ENCODE assay signal across 8 cellular contexts in the genomic region with DNA sequence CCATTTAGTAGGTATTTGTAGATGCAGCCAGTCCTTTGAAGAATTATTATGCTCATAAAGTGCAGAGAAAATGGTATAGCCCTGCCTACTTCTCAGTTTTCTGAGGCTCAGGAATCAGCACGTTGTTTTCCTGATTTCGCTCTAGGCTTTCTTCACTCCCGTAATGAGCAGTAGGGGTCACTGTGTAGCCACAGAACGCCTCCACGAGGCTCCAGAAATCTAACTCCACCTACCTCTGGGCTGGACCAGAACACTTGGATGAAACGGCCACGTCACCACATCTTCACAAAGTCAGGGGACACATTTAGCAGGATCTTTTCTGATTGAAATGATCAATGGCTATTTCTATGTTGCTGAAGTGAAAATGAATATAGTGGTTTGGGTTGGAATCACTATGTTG. TPM values are rescaled to one million over a fixed set of nuclear protein-coding genes. Genes with fewer than 3 reads are reported as not detected.
DNase-seq lines count a peak whose midpoint lies in the region; ATAC-seq and TF ChIP-seq lines count a peak whose summit lies in the region.

No MANE protein-coding gene starts in this region.

- peak; percentile 77 for TF ChIP-seq CTCF in liver (IDR thresholded peaks at IDR 0.05; ENCODE audit: low read depth, low read length, missing input control)

- H3K36me3 ChIP-seq in liver (ENCODE audit: control insufficient read depth in 4 of 4, insufficient read depth in 3 of 4, low read depth in 1 of 4, low read length in 3 of 4) = no peaks in the 10 kb centered on the region

- peaks cover 0 to 2% (median 0%) of the 10 kb centered on the region in 4 donors for H3K9me3 ChIP-seq in liver (ENCODE audit: control insufficient read depth in 4 of 4, low read length in 3 of 4)

- ATAC-seq in HG02885 (IDR thresholded peaks at IDR 0.05; ENCODE audit: poor library complexity, unreplicated experiment) (peak; percentile 75), GM19023 (IDR thresholded peaks at IDR 0.05; ENCODE audit: unreplicated experiment) (no peak)

- no peak overlapping the region for H3K27ac ChIP-seq in liver (ENCODE audit: low read depth in 1 of 2, low read length in 2 of 2)

- H3K27me3 ChIP-seq in liver (ENCODE audit: control insufficient read depth in 4 of 4, insufficient read depth in 4 of 4, low read length in 3 of 4) = no peaks in the 10 kb centered on the region

- peak; percentile 73 for DNase-seq in GDM1 (lab: John Stamatoyannopoulos, UW)
- peak; percentile 78 for DNase-seq in NCI-H510A (lab: John Stamatoyannopoulos, UW)
- peak; percentile 70 for DNase-seq in activated CD4-positive, alpha-beta T cell treated with anti-CD3 and anti-CD28 coated beads for 48 hours
- DNase-seq in dermis blood vessel endothelial cell = peak; percentile 86
- DNase-seq in stimulated activated CD8-positive, alpha-beta memory T cell treated with anti-CD3 and anti-CD28 coated beads, Interleukin-12 subunit alpha, Interleukin-12 subunit beta, amount 100 ng/mL, for 1 hour (ENCODE audit: low read depth) = peak; percentile 33

- peaks cover 0 to 10% (median 6%) of the 10 kb centered on the region in 4 donors for H3K4me1 ChIP-seq in liver (ENCODE audit: control insufficient read depth in 4 of 4, insufficient read depth in 4 of 4, low read length in 3 of 4)

- peak; percentile 93 to 94 for TF ChIP-seq RAD21 in liver (IDR thresholded peaks at IDR 0.05)

- no peak overlapping the region for H3K4me3 ChIP-seq in liver (ENCODE audit: low read depth in 1 of 3, low read length in 3 of 3)

- WGBS in liver = under 1% methylated on average over 7 of the region's 7 CpGs

- H3K9ac ChIP-seq in liver (ENCODE audit: low read depth in 1 of 2, low read length in 2 of 2) = no peak overlapping the region

TF ChIP-seq in liver, 16 proteins besides CTCF, POLR2A, EP300 and RAD21:
- no peak for TF ChIP-seq GABPA (IDR thresholded peaks at IDR 0.05 in 1 of 2, conservative IDR thresholded peaks at IDR 0.05 in 1 of 2)
- TF ChIP-seq, protein P1, sequence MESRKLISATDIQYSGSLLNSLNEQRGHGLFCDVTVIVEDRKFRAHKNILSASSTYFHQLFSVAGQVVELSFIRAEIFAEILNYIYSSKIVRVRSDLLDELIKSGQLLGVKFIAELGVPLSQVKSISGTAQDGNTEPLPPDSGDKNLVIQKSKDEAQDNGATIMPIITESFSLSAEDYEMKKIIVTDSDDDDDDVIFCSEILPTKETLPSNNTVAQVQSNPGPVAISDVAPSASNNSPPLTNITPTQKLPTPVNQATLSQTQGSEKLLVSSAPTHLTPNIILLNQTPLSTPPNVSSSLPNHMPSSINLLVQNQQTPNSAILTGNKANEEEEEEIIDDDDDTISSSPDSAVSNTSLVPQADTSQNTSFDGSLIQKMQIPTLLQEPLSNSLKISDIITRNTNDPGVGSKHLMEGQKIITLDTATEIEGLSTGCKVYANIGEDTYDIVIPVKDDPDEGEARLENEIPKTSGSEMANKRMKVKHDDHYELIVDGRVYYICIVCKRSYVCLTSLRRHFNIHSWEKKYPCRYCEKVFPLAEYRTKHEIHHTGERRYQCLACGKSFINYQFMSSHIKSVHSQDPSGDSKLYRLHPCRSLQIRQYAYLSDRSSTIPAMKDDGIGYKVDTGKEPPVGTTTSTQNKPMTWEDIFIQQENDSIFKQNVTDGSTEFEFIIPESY (IDR thresholded peaks at IDR 0.05) = no peak
- TF ChIP-seq FOXA2 (IDR thresholded peaks at IDR 0.05) = no peak
- TF ChIP-seq ATF3 (IDR thresholded peaks at IDR 0.05) = no peak
- TF ChIP-seq, protein P2, sequence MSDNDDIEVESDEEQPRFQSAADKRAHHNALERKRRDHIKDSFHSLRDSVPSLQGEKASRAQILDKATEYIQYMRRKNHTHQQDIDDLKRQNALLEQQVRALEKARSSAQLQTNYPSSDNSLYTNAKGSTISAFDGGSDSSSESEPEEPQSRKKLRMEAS (IDR thresholded peaks at IDR 0.05) = peak; percentile 39
- TF ChIP-seq JUND (IDR thresholded peaks at IDR 0.05) = peak in 1 of 2 donors; percentile 43
- no peak for TF ChIP-seq NR2F2 (IDR thresholded peaks at IDR 0.05)
- no peak for TF ChIP-seq EGR1 (IDR thresholded peaks at IDR 0.05; ENCODE audit: low read depth in 2 of 2)
- TF ChIP-seq FOXA1 (IDR thresholded peaks at IDR 0.05) = no peak
- TF ChIP-seq YY1 (IDR thresholded peaks at IDR 0.05) = no peak
- peak; percentile 38 for TF ChIP-seq SP1 (IDR thresholded peaks at IDR 0.05)
- TF ChIP-seq HNF4G (IDR thresholded peaks at IDR 0.05) = peak; percentile 18
- TF ChIP-seq TAF1 (conservative IDR thresholded peaks at IDR 0.05) = no peak
- TF ChIP-seq HNF4A (conservative IDR thresholded peaks at IDR 0.05) = peak; percentile 24 to 46
- TF ChIP-seq RXRA (IDR thresholded peaks at IDR 0.05) = peak; percentile 17 to 34
- peak; percentile 41 for TF ChIP-seq REST (IDR thresholded peaks at IDR 0.05)

RNA-seq across cellular contexts. Expression of gene GTF3A, which starts 49.8 kb away (rescaled TPM):
- total RNA-seq in dermis blood vessel endothelial cell (110 and 146 TPM in 2 replicates), liver (10 to 100 TPM; 66.4 to 83.6 TPM)
- 100 to 1,000 TPM; 110 to 144 TPM for polyA plus RNA-seq in liver

Comparison
In these comparisons a context has a peak if more than half of its experiments do, and no peak if none do; other contexts are left out.
1. DNase-seq: peak in every context shown above with its lines; median percentile 86 in dermis blood vessel endothelial cell; 78 in NCI-H510A; 73 in GDM1; 70 in activated CD4-positive, alpha-beta T cell treated with anti-CD3 and anti-CD28 coated beads for 48 hours; 33 in stimulated activated CD8-positive, alpha-beta memory T cell treated with anti-CD3 and anti-CD28 coated beads, Interleukin-12 subunit alpha, Interleukin-12 subunit beta, amount 100 ng/mL, for 1 hour.